Comparison of ENCODE assay signal across 7 cellular contexts in genomic region chr12:124910561-124911478, GRCh38. TPM values are rescaled to one million over a fixed set of nuclear protein-coding genes. Genes with fewer than 3 reads are reported as not detected.
DNase-seq lines count a peak whose midpoint lies in the region; ATAC-seq, FAIRE-seq and TF ChIP-seq lines count a peak whose summit lies in the region.

No MANE protein-coding gene starts in this region.

- POLR2A ChIA-PET in HEK293T (lab: Yijun Ruan, JAX): interaction anchor here (0.6 to 2.1 kb wide), 8 partner anchors 8 to 1718 kb away, joined by 3 to 7 read pairs (median 4); no protein-coding TSS in a partner anchor

- H3K27ac ChIP-seq in keratinocyte (ENCODE audit: control insufficient read depth, insufficient read depth, low read length): peak overlapping the region; percentile 31
- peak overlapping the region; percentile 29 for H3K27ac ChIP-seq in suprapubic skin

- CTCF ChIA-PET in HEK293T (lab: Yijun Ruan, JAX): interaction anchor here (0.6 kb wide), 1 partner anchor 24 kb away, joined by 3 read pairs; no protein-coding TSS in a partner anchor

- peak overlapping the region; percentile 63 for H3K4me3 Mint-ChIP-seq in activated naive CD8-positive, alpha-beta T cell treated with anti-CD3 and anti-CD28 coated beads for 36 hours

- no peaks in the 10 kb centered on the region for H3K9me3 ChIP-seq in keratinocyte (ENCODE audit: control insufficient read depth, low read depth, low read length)
- H3K9me3 ChIP-seq in suprapubic skin: no peaks in the 10 kb centered on the region

- no peak for TF ChIP-seq EP300 in suprapubic skin (IDR thresholded peaks at IDR 0.05)

- dilution Hi-C loops in keratinocyte (cut with MboI; ENCODE audit: extremely low pct_ligation_motif_present, low sequenced_read_pairs): no loop called here

- H3K9ac ChIP-seq in keratinocyte (ENCODE audit: control insufficient read depth, extremely low read depth, insufficient read depth, low read length): peak overlapping the region; percentile 20

- H4K20me1 ChIP-seq in keratinocyte (ENCODE audit: control insufficient read depth, extremely low read depth, insufficient read depth, low read length): peaks cover 34% of the 10 kb centered on the region

- H3K27me3 ChIP-seq in keratinocyte (ENCODE audit: control insufficient read depth, extremely low read depth, insufficient read depth, low read length) (no peaks in the 10 kb centered on the region), suprapubic skin (no peaks in the 10 kb centered on the region)

- peaks cover 1% of the 10 kb centered on the region for H3K9me3 Mint-ChIP-seq in activated naive CD8-positive, alpha-beta T cell treated with anti-CD3 and anti-CD28 coated beads for 36 hours

- no peaks in the 10 kb centered on the region for H3K9me1 ChIP-seq in keratinocyte (ENCODE audit: control insufficient read depth, extremely low read depth, insufficient read depth, low read length)

- H3K4me1 ChIP-seq in keratinocyte (ENCODE audit: control insufficient read depth, extremely low read depth, insufficient read depth, low read length): peaks cover 5% of the 10 kb centered on the region
- peaks cover 48% of the 10 kb centered on the region for H3K4me1 ChIP-seq in suprapubic skin

- TF ChIP-seq POLR2A in suprapubic skin (IDR thresholded peaks at IDR 0.05): peak in 1 of 2 donors; percentile 12

- no peak for DNase-seq in HEK293T (ENCODE audit: extremely low spot score)
- no peak for DNase-seq in activated naive CD8-positive, alpha-beta T cell treated with anti-CD3 and anti-CD28 coated beads for 36 hours
- no peak for DNase-seq in keratinocyte (ENCODE audit: low read depth, low spot score)
- DNase-seq in suprapubic skin (ENCODE audit: low spot score in 2 of 2): no peak
- DNase-seq in SIG-M5 (lab: John Stamatoyannopoulos, UW): no peak
- no peak for DNase-seq in Ammon's horn (ENCODE audit: low spot score)

- peaks cover 38% of the 10 kb centered on the region for H3K36me3 Mint-ChIP-seq in activated naive CD8-positive, alpha-beta T cell treated with anti-CD3 and anti-CD28 coated beads for 36 hours

- 52% methylated on average over 9 of the region's 9 CpGs for WGBS in suprapubic skin

- peak overlapping the region; percentile 74 for H3K4me2 ChIP-seq in keratinocyte (ENCODE audit: control insufficient read depth, extremely low read depth, insufficient read depth, low read depth, low read length)

- TF ChIP-seq CTCF in keratinocyte (optimal IDR thresholded peaks at IDR 0.05 in 1 of 3, IDR thresholded peaks at IDR 0.05 in 1 of 3, conservative IDR thresholded peaks at IDR 0.05 in 1 of 3; ENCODE audit: extremely low read depth in 1 of 3, insufficient read depth in 2 of 3, low read length in 3 of 3) (no peak), suprapubic skin (IDR thresholded peaks at IDR 0.05) (no peak)

- ATAC-seq in HG03135 (IDR thresholded peaks at IDR 0.05; ENCODE audit: unreplicated experiment): no peak

- no peak for FAIRE-seq in keratinocyte (lab: Jason Lieb, UNC)

- H3K4me1 Mint-ChIP-seq in activated naive CD8-positive, alpha-beta T cell treated with anti-CD3 and anti-CD28 coated beads for 36 hours: peaks cover 43% of the 10 kb centered on the region

- peaks cover 4 to 20% of the 10 kb centered on the region in 2 experiments for H3K36me3 ChIP-seq in keratinocyte (ENCODE audit: control insufficient read depth in 2 of 2, extremely low read depth in 1 of 2, insufficient read depth in 2 of 2, low read length in 2 of 2)
- H3K36me3 ChIP-seq in suprapubic skin: peaks cover 23% of the 10 kb centered on the region

- no peak overlapping the region for H2AFZ ChIP-seq in keratinocyte (ENCODE audit: control insufficient read depth, low read length)

- H3K4me3 ChIP-seq in keratinocyte (ENCODE audit: control insufficient read depth in 2 of 3, extremely low read depth in 1 of 3, insufficient read depth in 2 of 3, low read depth in 1 of 3, low read length in 3 of 3): peak overlapping the region in 1 of 3 experiments; percentile 38
- H3K4me3 ChIP-seq in suprapubic skin: peak overlapping the region; percentile 39

- H3K79me2 ChIP-seq in keratinocyte (ENCODE audit: control insufficient read depth, insufficient read depth, low read length): peaks cover 38% of the 10 kb centered on the region

- peaks cover 10% of the 10 kb centered on the region for H3K27me3 Mint-ChIP-seq in activated naive CD8-positive, alpha-beta T cell treated with anti-CD3 and anti-CD28 coated beads for 36 hours

- H3K27ac Mint-ChIP-seq in activated naive CD8-positive, alpha-beta T cell treated with anti-CD3 and anti-CD28 coated beads for 36 hours: peak overlapping the region; percentile 57

TF ChIP-seq in HEK293T, 16 proteins besides CTCF, POLR2A, EP300 and RAD21:
- TF ChIP-seq SUZ12 (IDR thresholded peaks at IDR 0.05) (no peak), FOXK2 (IDR thresholded peaks at IDR 0.05) (0 out of 2 replicates have a peak, but pooled peaks have one; percentile 50), NFRKB (IDR thresholded peaks at IDR 0.05) (peak; percentile 59), L3MBTL2 (conservative IDR thresholded peaks at IDR 0.05) (peak; percentile 27; the same call in 1 of the 2 replicates), ELF4 (IDR thresholded peaks at IDR 0.05) (peak; percentile 51), BHLHE40 (IDR thresholded peaks at IDR 0.05; ENCODE audit: borderline replicate concordance) (no peak; the same call in none of the 2 replicates)

RNA-seq across cellular contexts. Expression of gene UBC, which starts 3.6 kb away (rescaled TPM):
- total RNA-seq in activated naive CD8-positive, alpha-beta T cell treated with anti-CD3 and anti-CD28 coated beads for 36 hours: 100 to 1,000 TPM; 927 to 944 TPM
- 2,363 to 3,215 TPM (median 2,781 TPM) in 3 replicates for polyA plus RNA-seq in keratinocyte
- polyA plus RNA-seq in keratinocyte (2011; ENCODE audit: low read depth): 909 TPM
- 2,585 and 2,764 TPM in 2 replicates for polyA plus RNA-seq in keratinocyte (2011; cell fraction: cytosol; rRNA removed)
- polyA plus RNA-seq in keratinocyte (2011; cell fraction: nucleus; rRNA removed): 2,878 and 3,470 TPM in 2 replicates
- polyA plus RNA-seq in keratinocyte (2012; ENCODE audit: low replicate concordance): 1,598 and 2,691 TPM in 2 replicates
- polyA minus RNA-seq in keratinocyte: 1,499 to 2,738 TPM (median 1,537 TPM) in 3 replicates
- 715 TPM for polyA minus RNA-seq in keratinocyte (2011; cell fraction: cytosol; rRNA and poly(A)+ RNA removed)
- 471 and 865 TPM in 2 replicates for polyA minus RNA-seq in keratinocyte (2011; cell fraction: nucleus; rRNA and poly(A)+ RNA removed)
- total RNA-seq in suprapubic skin: 1,000 to 10,000 TPM; 1,287 to 1,717 (median 1,373) TPM

RNA-seq across cellular contexts. Expression of gene SCARB1, which starts 47.2 kb away (rescaled TPM):
- 10 to 100 TPM; 40.3 to 43.8 TPM for total RNA-seq in activated naive CD8-positive, alpha-beta T cell treated with anti-CD3 and anti-CD28 coated beads for 36 hours
- polyA plus RNA-seq in keratinocyte: 40.9 to 80.6 TPM (median 41.4 TPM) in 3 replicates
- 5.5 TPM for polyA plus RNA-seq in keratinocyte (2011; ENCODE audit: low read depth)
- polyA plus RNA-seq in keratinocyte (2011; cell fraction: cytosol; rRNA removed): 47.5 and 76.4 TPM in 2 replicates
- 160 and 185 TPM in 2 replicates for polyA plus RNA-seq in keratinocyte (2011; cell fraction: nucleus; rRNA removed)
- 27.4 and 72.2 TPM in 2 replicates for polyA plus RNA-seq in keratinocyte (2012; ENCODE audit: low replicate concordance)
- polyA minus RNA-seq in keratinocyte: 74.8 to 159 TPM (median 78.2 TPM) in 3 replicates
- 76.9 TPM for polyA minus RNA-seq in keratinocyte (2011; cell fraction: cytosol; rRNA and poly(A)+ RNA removed)
- polyA minus RNA-seq in keratinocyte (2011; cell fraction: nucleus; rRNA and poly(A)+ RNA removed): 131 and 159 TPM in 2 replicates
- total RNA-seq in suprapubic skin: 10 to 100 TPM; 25.6 to 38.1 (median 29.0) TPM
